Comparison of ENCODE assay signal across 2 cellular contexts in the genomic region with DNA sequence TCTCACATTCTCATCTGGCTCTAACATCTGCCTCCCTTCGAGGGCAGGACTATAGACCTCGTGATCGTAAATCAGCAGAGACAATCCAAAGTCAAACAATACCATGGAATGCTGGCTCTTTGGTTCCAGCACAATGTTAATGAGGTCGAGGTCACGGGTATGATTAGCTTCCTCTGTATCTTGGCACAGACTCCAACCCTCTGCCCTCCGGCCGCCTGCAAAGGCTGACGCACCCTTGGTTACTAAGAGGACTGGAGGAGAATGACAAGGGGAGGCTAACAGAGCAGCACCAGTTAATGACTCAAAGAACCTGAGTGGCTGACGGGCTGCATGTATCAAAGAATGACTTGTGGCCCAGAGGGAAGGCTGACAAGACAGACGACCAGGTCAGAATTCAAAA.
TF ChIP-seq lines count a peak whose summit lies in the region.

No MANE protein-coding gene starts in this region.

TF ChIP-seq in HEK293, 187 proteins besides CTCF, POLR2A, EP300 and RAD21 (continued from another document and continues in another):
- TF ChIP-seq, protein P1, sequence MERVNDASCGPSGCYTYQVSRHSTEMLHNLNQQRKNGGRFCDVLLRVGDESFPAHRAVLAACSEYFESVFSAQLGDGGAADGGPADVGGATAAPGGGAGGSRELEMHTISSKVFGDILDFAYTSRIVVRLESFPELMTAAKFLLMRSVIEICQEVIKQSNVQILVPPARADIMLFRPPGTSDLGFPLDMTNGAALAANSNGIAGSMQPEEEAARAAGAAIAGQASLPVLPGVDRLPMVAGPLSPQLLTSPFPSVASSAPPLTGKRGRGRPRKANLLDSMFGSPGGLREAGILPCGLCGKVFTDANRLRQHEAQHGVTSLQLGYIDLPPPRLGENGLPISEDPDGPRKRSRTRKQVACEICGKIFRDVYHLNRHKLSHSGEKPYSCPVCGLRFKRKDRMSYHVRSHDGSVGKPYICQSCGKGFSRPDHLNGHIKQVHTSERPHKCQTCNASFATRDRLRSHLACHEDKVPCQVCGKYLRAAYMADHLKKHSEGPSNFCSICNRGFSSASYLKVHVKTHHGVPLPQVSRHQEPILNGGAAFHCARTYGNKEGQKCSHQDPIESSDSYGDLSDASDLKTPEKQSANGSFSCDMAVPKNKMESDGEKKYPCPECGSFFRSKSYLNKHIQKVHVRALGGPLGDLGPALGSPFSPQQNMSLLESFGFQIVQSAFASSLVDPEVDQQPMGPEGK (tag by site-specific recombination; IDR thresholded peaks at IDR 0.05) = 0 out of 2 replicates have a peak, but pooled peaks have one; percentile 42
- TF ChIP-seq, protein P2, sequence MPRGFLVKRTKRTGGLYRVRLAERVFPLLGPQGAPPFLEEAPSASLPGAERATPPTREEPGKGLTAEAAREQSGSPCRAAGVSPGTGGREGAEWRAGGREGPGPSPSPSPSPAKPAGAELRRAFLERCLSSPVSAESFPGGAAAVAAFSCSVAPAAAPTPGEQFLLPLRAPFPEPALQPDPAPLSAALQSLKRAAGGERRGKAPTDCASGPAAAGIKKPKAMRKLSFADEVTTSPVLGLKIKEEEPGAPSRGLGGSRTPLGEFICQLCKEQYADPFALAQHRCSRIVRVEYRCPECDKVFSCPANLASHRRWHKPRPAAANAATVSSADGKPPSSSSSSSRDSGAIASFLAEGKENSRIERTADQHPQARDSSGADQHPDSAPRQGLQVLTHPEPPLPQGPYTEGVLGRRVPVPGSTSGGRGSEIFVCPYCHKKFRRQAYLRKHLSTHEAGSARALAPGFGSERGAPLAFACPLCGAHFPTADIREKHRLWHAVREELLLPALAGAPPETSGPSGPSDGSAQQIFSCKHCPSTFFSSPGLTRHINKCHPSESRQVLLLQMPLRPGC (tag by site-specific recombination; IDR thresholded peaks at IDR 0.05) = peak; percentile 87
- TF ChIP-seq ZNF324 (tag by site-specific recombination; IDR thresholded peaks at IDR 0.05) (no peak), OSR2 (tag by site-specific recombination; IDR thresholded peaks at IDR 0.05) (peak; percentile 68), ZBTB10 (tag by site-specific recombination; IDR thresholded peaks at IDR 0.05) (no peak), ZEB2 (tag by site-specific recombination; IDR thresholded peaks at IDR 0.05) (peak; percentile 84)
- TF ChIP-seq, protein P3, sequence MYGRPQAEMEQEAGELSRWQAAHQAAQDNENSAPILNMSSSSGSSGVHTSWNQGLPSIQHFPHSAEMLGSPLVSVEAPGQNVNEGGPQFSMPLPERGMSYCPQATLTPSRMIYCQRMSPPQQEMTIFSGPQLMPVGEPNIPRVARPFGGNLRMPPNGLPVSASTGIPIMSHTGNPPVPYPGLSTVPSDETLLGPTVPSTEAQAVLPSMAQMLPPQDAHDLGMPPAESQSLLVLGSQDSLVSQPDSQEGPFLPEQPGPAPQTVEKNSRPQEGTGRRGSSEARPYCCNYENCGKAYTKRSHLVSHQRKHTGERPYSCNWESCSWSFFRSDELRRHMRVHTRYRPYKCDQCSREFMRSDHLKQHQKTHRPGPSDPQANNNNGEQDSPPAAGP (tag by site-specific recombination; IDR thresholded peaks at IDR 0.05) = peak; percentile 51; the same call in 1 of the 2 replicates
- TF ChIP-seq, protein P4, sequence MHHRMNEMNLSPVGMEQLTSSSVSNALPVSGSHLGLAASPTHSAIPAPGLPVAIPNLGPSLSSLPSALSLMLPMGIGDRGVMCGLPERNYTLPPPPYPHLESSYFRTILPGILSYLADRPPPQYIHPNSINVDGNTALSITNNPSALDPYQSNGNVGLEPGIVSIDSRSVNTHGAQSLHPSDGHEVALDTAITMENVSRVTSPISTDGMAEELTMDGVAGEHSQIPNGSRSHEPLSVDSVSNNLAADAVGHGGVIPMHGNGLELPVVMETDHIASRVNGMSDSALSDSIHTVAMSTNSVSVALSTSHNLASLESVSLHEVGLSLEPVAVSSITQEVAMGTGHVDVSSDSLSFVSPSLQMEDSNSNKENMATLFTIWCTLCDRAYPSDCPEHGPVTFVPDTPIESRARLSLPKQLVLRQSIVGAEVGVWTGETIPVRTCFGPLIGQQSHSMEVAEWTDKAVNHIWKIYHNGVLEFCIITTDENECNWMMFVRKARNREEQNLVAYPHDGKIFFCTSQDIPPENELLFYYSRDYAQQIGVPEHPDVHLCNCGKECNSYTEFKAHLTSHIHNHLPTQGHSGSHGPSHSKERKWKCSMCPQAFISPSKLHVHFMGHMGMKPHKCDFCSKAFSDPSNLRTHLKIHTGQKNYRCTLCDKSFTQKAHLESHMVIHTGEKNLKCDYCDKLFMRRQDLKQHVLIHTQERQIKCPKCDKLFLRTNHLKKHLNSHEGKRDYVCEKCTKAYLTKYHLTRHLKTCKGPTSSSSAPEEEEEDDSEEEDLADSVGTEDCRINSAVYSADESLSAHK (tag by site-specific recombination; IDR thresholded peaks at IDR 0.05) = peak; percentile 51; the same call in 1 of the 2 replicates
- TF ChIP-seq, protein P5, sequence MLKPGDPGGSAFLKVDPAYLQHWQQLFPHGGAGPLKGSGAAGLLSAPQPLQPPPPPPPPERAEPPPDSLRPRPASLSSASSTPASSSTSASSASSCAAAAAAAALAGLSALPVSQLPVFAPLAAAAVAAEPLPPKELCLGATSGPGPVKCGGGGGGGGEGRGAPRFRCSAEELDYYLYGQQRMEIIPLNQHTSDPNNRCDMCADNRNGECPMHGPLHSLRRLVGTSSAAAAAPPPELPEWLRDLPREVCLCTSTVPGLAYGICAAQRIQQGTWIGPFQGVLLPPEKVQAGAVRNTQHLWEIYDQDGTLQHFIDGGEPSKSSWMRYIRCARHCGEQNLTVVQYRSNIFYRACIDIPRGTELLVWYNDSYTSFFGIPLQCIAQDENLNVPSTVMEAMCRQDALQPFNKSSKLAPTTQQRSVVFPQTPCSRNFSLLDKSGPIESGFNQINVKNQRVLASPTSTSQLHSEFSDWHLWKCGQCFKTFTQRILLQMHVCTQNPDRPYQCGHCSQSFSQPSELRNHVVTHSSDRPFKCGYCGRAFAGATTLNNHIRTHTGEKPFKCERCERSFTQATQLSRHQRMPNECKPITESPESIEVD (tag by site-specific recombination; IDR thresholded peaks at IDR 0.05) = 0 out of 2 replicates have a peak, but pooled peaks have one; percentile 19

TF ChIP-seq in WTC11, 78 proteins besides CTCF, POLR2A, EP300 and RAD21 (continued from another document):
- TF ChIP-seq, protein P6, sequence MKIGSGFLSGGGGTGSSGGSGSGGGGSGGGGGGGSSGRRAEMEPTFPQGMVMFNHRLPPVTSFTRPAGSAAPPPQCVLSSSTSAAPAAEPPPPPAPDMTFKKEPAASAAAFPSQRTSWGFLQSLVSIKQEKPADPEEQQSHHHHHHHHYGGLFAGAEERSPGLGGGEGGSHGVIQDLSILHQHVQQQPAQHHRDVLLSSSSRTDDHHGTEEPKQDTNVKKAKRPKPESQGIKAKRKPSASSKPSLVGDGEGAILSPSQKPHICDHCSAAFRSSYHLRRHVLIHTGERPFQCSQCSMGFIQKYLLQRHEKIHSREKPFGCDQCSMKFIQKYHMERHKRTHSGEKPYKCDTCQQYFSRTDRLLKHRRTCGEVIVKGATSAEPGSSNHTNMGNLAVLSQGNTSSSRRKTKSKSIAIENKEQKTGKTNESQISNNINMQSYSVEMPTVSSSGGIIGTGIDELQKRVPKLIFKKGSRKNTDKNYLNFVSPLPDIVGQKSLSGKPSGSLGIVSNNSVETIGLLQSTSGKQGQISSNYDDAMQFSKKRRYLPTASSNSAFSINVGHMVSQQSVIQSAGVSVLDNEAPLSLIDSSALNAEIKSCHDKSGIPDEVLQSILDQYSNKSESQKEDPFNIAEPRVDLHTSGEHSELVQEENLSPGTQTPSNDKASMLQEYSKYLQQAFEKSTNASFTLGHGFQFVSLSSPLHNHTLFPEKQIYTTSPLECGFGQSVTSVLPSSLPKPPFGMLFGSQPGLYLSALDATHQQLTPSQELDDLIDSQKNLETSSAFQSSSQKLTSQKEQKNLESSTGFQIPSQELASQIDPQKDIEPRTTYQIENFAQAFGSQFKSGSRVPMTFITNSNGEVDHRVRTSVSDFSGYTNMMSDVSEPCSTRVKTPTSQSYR (CRISPR knock-in tag; IDR thresholded peaks at IDR 0.05) = no peak
- TF ChIP-seq CDX4 (CRISPR knock-in tag; IDR thresholded peaks at IDR 0.05; ENCODE audit: borderline replicate concordance) = no peak
- no peak for TF ChIP-seq ETV6 (CRISPR knock-in tag; IDR thresholded peaks at IDR 0.05)
- TF ChIP-seq SP1 (CRISPR knock-in tag; conservative IDR thresholded peaks at IDR 0.05) = no peak
- TF ChIP-seq, protein P7, sequence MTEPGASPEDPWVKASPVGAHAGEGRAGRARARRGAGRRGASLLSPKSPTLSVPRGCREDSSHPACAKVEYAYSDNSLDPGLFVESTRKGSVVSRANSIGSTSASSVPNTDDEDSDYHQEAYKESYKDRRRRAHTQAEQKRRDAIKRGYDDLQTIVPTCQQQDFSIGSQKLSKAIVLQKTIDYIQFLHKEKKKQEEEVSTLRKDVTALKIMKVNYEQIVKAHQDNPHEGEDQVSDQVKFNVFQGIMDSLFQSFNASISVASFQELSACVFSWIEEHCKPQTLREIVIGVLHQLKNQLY (CRISPR knock-in tag; IDR thresholded peaks at IDR 0.05) = no peak
- no peak for TF ChIP-seq MYBL2 (CRISPR knock-in tag; IDR thresholded peaks at IDR 0.05)
- TF ChIP-seq E2F4 (CRISPR knock-in tag; IDR thresholded peaks at IDR 0.05; ENCODE audit: borderline replicate concordance, low read depth) = no peak
- no peak for TF ChIP-seq KAT7 (CRISPR knock-in tag; IDR thresholded peaks at IDR 0.05; ENCODE audit: borderline replicate concordance)
- TF ChIP-seq ZBTB21 (CRISPR knock-in tag; IDR thresholded peaks at IDR 0.05; ENCODE audit: borderline replicate concordance) = no peak
- no peak for TF ChIP-seq MAX (CRISPR knock-in tag; IDR thresholded peaks at IDR 0.05)
- no peak for TF ChIP-seq CREM (CRISPR knock-in tag; IDR thresholded peaks at IDR 0.05)
